ENCODE assay signal across 27 cellular contexts in genomic region chr14:99062216-99062615, GRCh38.
DNase-seq lines count a peak whose midpoint lies in the region; ATAC-seq, FAIRE-seq and TF ChIP-seq lines count a peak whose summit lies in the region.
"Had no signal": no experiment of that assay in that cellular context is flagged by ENCODE, and none has a peak within 500 bp of the region (broad histone marks: within the 10 kb centered on the region; RNA-seq: fewer than 3 reads in every experiment).

No MANE protein-coding gene starts in this region.

- no peak overlapping the region for H3K4me3 Mint-ChIP-seq in H9
- H3K4me3 Mint-ChIP-seq in activated T-helper 17 cell treated with anti-CD3 and anti-CD28 coated beads, Interleukin-2, amount 50 U/mL, for 72 hours: no peak overlapping the region
- H3K4me3 Mint-ChIP-seq: CD14-positive monocyte; CD4-positive, alpha-beta T cell; CD8-positive, alpha-beta memory T cell had no signal

- H4K20me1 ChIP-seq in H9 (ENCODE audit: control insufficient read depth, insufficient read depth, insufficient read length): no peaks in the 10 kb centered on the region
- H4K20me1 ChIP-seq: BLaER1 treated with 17β-estradiol and CSF1 and Interleukin-3, amounts not matched to agents 10 nM and 100 nM had no signal

- H3K4ac ChIP-seq in H9 (ENCODE audit: low read depth, low read length) (no peak overlapping the region), neuronal stem cell (ENCODE audit: low read length) (no peak overlapping the region)

- H3K79me2 ChIP-seq in H9 (ENCODE audit: insufficient read depth, low read length): no peaks in the 10 kb centered on the region

- H3K56ac ChIP-seq in H9 (ENCODE audit: insufficient read length, low read depth, low read length): no peak overlapping the region

- no peak overlapping the region for H2AK5ac ChIP-seq in H9 (ENCODE audit: insufficient read length, low read length)
- H2AK5ac ChIP-seq in neuronal stem cell (ENCODE audit: low read depth, low read length): peak overlapping the region; percentile 40

- no peak for ATAC-seq in activated T-helper 17 cell treated with anti-CD3 and anti-CD28 coated beads, Interleukin-2, amount 50 U/mL, for 72 hours (replicated peaks)
- ATAC-seq in GM19351 (IDR thresholded peaks at IDR 0.05; ENCODE audit: unreplicated experiment): no peak
- ATAC-seq: A549, GM12878 had no signal

- H2BK12ac ChIP-seq in H9 (ENCODE audit: insufficient read length, low read depth, low read length) (no peak overlapping the region), neuronal stem cell (ENCODE audit: low read length) (no peak overlapping the region)

- H3K27me3 Mint-ChIP-seq in H9 (ENCODE audit: low read depth): no peaks in the 10 kb centered on the region; the same call in 1 of the 2 replicates
- no peaks in the 10 kb centered on the region for H3K27me3 Mint-ChIP-seq in activated T-helper 17 cell treated with anti-CD3 and anti-CD28 coated beads, Interleukin-2, amount 50 U/mL, for 72 hours
- H3K27me3 Mint-ChIP-seq: CD4-positive, alpha-beta T cell; CD8-positive, alpha-beta memory T cell had no signal

- H3K4me1 ChIP-seq in H9 (ENCODE audit: insufficient read depth, low read length) (no peaks in the 10 kb centered on the region), neuronal stem cell (ENCODE audit: control insufficient read depth in 2 of 2, insufficient read depth in 1 of 2, low read depth in 1 of 2, low read length in 2 of 2) (peaks cover 0 to 2% of the 10 kb centered on the region in 2 donors)
- H3K4me1 ChIP-seq: BE2C; BLaER1 treated with 17β-estradiol and CSF1 and Interleukin-3, amounts not matched to agents 10 nM and 100 nM had no signal

- H3K9me3 ChIP-seq in H9 (ENCODE audit: control insufficient read depth, low read depth, low read length) (no peaks in the 10 kb centered on the region), neuronal stem cell (replicated peaks in 1 of 2; ENCODE audit: control insufficient read depth in 2 of 2, insufficient read depth in 1 of 2, low read depth in 1 of 2, low read length in 2 of 2) (no peaks in the 10 kb centered on the region)
- H3K9me3 ChIP-seq: BE2C had no signal

- no peak overlapping the region for H3T11ph ChIP-seq in H9 (ENCODE audit: low read length)

- peak; percentile 11 for DNase-seq in H9
- no peak for DNase-seq in bronchial epithelial cell (ENCODE audit: low read depth)
- DNase-seq in islet precursor cell: peak; percentile 46
- no peak for DNase-seq in neuronal stem cell (ENCODE audit: low spot score)
- no peak for DNase-seq in central memory CD4-positive, alpha-beta T cell
- DNase-seq in H54 (ENCODE audit: insufficient read length, low spot score): no peak
- DNase-seq: 8988T; ACHN; AML-193; BE2C; CD4-positive, alpha-beta T cell; CD8-positive, alpha-beta memory T cell; DMS 273 treated with DMSO at 0.1 percent for 48 hours; DMS79; EL; GDM1; GM23248; HCEC 1CT had no signal

- no peaks in the 10 kb centered on the region for H3K23me2 ChIP-seq in H9 (ENCODE audit: insufficient read length, low read depth, low read length, poor library complexity, severe bottlenecking)

- no peaks in the 10 kb centered on the region for H3K27me3 ChIP-seq in H9 (ENCODE audit: insufficient read depth, low read length)
- H3K27me3 ChIP-seq in bronchial epithelial cell (ENCODE audit: control insufficient read depth, insufficient read depth, low read length): no peaks in the 10 kb centered on the region
- no peaks in the 10 kb centered on the region for H3K27me3 ChIP-seq in neuronal stem cell (ENCODE audit: control insufficient read depth in 3 of 3, insufficient read depth in 3 of 3, low read depth in 1 of 3, low read length in 3 of 3)
- H3K27me3 ChIP-seq: BE2C; BLaER1 treated with 17β-estradiol and CSF1 and Interleukin-3, amounts not matched to agents 10 nM and 100 nM had no signal

- H2AFZ ChIP-seq in H9 (ENCODE audit: low read length) (no peak overlapping the region), neuronal stem cell (ENCODE audit: low read length) (no peak overlapping the region)
- H2AFZ ChIP-seq: GM23248 had no signal

- no peak overlapping the region for H3K9ac ChIP-seq in H9 (ENCODE audit: extremely low read depth, insufficient read length, low read length)
- H3K9ac ChIP-seq in neuronal stem cell (ENCODE audit: low read depth, low read length, poor library complexity): no peak overlapping the region
- H3K9ac ChIP-seq: BLaER1 treated with 17β-estradiol and CSF1 and Interleukin-3, amounts not matched to agents 10 nM and 100 nM; GM23248 had no signal

- no peak overlapping the region for H3K4me3 ChIP-seq in bronchial epithelial cell (ENCODE audit: low read depth, low read length)
- H3K4me3 ChIP-seq in neuronal stem cell (ENCODE audit: low read length in 2 of 2): no peak overlapping the region
- H3K4me3 ChIP-seq: A549; BLaER1 treated with 17β-estradiol and CSF1 and Interleukin-3, amounts not matched to agents 10 nM and 100 nM; GM12878; GM23248 had no signal

- H3K23ac ChIP-seq in H9 (ENCODE audit: insufficient read length, low read depth, low read length): no peak overlapping the region
- H3K23ac ChIP-seq in neuronal stem cell (ENCODE audit: low read depth, low read length, poor library complexity): no peak overlapping the region

- no peaks in the 10 kb centered on the region for H3K9me3 Mint-ChIP-seq in H9
- no peaks in the 10 kb centered on the region for H3K9me3 Mint-ChIP-seq in activated T-helper 17 cell treated with anti-CD3 and anti-CD28 coated beads, Interleukin-2, amount 50 U/mL, for 72 hours
- H3K9me3 Mint-ChIP-seq: CD4-positive, alpha-beta T cell; CD8-positive, alpha-beta memory T cell had no signal

- no peak overlapping the region for H3K27ac ChIP-seq in H9 (ENCODE audit: insufficient read length, low read depth, low read length)
- no peak overlapping the region for H3K27ac ChIP-seq in neuronal stem cell (replicated peaks; ENCODE audit: low read length)
- H3K27ac ChIP-seq: A549; BLaER1 treated with 17β-estradiol and CSF1 and Interleukin-3, amounts not matched to agents 10 nM and 100 nM; GM23248 had no signal

- H2BK15ac ChIP-seq in H9 (ENCODE audit: low read depth, low read length): no peak overlapping the region
- H2BK15ac ChIP-seq in neuronal stem cell (ENCODE audit: low read length): no peak overlapping the region

- no CpG with 5 or more reads among the region's 10 CpGs for WGBS in H9 (ENCODE audit: extremely low coverage, insufficient read length, low lambda C conversion rate)
- WGBS in neuronal stem cell (ENCODE audit: extremely low coverage in 2 of 2, insufficient read length in 2 of 2, insufficient replicate concordance in 1 of 2), 2 donors: no CpG with 5 or more reads among the region's 10 CpGs

- no peaks in the 10 kb centered on the region; a peak in 1 of 7 replicates for H3K36me3 Mint-ChIP-seq in H9 (ENCODE audit: insufficient read depth in 1 of 3, low read depth in 3 of 3)
- no peaks in the 10 kb centered on the region for H3K36me3 Mint-ChIP-seq in activated T-helper 17 cell treated with anti-CD3 and anti-CD28 coated beads, Interleukin-2, amount 50 U/mL, for 72 hours (ENCODE audit: low read depth)
- H3K36me3 Mint-ChIP-seq: CD8-positive, alpha-beta memory T cell had no signal

- H2BK5ac ChIP-seq in H9 (ENCODE audit: insufficient read length, low read length) (no peak overlapping the region), neuronal stem cell (ENCODE audit: low read length) (no peak overlapping the region)

- no peak for TF ChIP-seq CTCF in H9 (conservative IDR thresholded peaks at IDR 0.05)
- TF ChIP-seq CTCF in bronchial epithelial cell (IDR thresholded peaks at IDR 0.05; ENCODE audit: insufficient read depth, low read length, severe bottlenecking): no peak

- H3K36me3 ChIP-seq in bronchial epithelial cell (ENCODE audit: control insufficient read depth, insufficient read depth, low read length) (no peaks in the 10 kb centered on the region), neuronal stem cell (replicated peaks in 1 of 2; ENCODE audit: control insufficient read depth in 2 of 2, insufficient read depth in 2 of 2, low read length in 2 of 2) (no peaks in the 10 kb centered on the region)
- H3K36me3 ChIP-seq: BE2C; BLaER1 treated with 17β-estradiol and CSF1 and Interleukin-3, amounts not matched to agents 10 nM and 100 nM had no signal

- no peak for TF ChIP-seq POLR2A in H54 (IDR thresholded peaks at IDR 0.05; ENCODE audit: low read depth, low read length)

- H3K4me2 ChIP-seq in H9 (ENCODE audit: insufficient read depth, insufficient read length, low read length): no peak overlapping the region
- no peak overlapping the region for H3K4me2 ChIP-seq in neuronal stem cell (ENCODE audit: insufficient read depth, low read length, poor library complexity, severe bottlenecking)
- H3K4me2 ChIP-seq: A549; BLaER1 treated with 17β-estradiol and CSF1 and Interleukin-3, amounts not matched to agents 10 nM and 100 nM had no signal

- FAIRE-seq in bronchial epithelial cell (lab: Jason Lieb, UNC): peak; percentile 73
- FAIRE-seq in H54 (lab: Jason Lieb, UNC): no peak
- FAIRE-seq: A549, D721Med, GM12878, GM18507, H1 had no signal

- no peak overlapping the region for H4K5ac ChIP-seq in H9 (ENCODE audit: insufficient read length, low read depth, low read length)

- H4K8ac ChIP-seq in H9 (replicated peaks; ENCODE audit: insufficient read length, low read depth, low read length) (no peak overlapping the region), neuronal stem cell (ENCODE audit: low read depth, low read length) (no peak overlapping the region)

- H3K18ac ChIP-seq in H9 (ENCODE audit: insufficient read length, low read depth, low read length) (no peak overlapping the region), neuronal stem cell (ENCODE audit: low read length) (no peak overlapping the region)

- H3K4me1 Mint-ChIP-seq in H9: no peaks in the 10 kb centered on the region; a peak in 1 of 4 replicates
- no peaks in the 10 kb centered on the region for H3K4me1 Mint-ChIP-seq in activated T-helper 17 cell treated with anti-CD3 and anti-CD28 coated beads, Interleukin-2, amount 50 U/mL, for 72 hours

- H3K79me1 ChIP-seq in H9 (ENCODE audit: insufficient read depth, low read depth, low read length, poor library complexity, severe bottlenecking) (no peaks in the 10 kb centered on the region), neuronal stem cell (ENCODE audit: low read depth, low read length) (no peaks in the 10 kb centered on the region)

- H3K27ac Mint-ChIP-seq in H9: no peak overlapping the region
- H3K27ac Mint-ChIP-seq in activated T-helper 17 cell treated with anti-CD3 and anti-CD28 coated beads, Interleukin-2, amount 50 U/mL, for 72 hours: no peak overlapping the region
- H3K27ac Mint-ChIP-seq: CD4-positive, alpha-beta T cell had no signal

- H3K14ac ChIP-seq in H9 (ENCODE audit: insufficient read depth, low read length) (peak overlapping the region; percentile 14; the same call in 1 of the 2 replicates), neuronal stem cell (ENCODE audit: low read length) (no peak overlapping the region)

- no peak overlapping the region for H2BK20ac ChIP-seq in H9 (ENCODE audit: low read depth, low read length, poor library complexity, severe bottlenecking)

- H4K91ac ChIP-seq in H9 (ENCODE audit: insufficient read length, low read depth, low read length) (no peak overlapping the region), neuronal stem cell (ENCODE audit: low read depth, low read length, poor library complexity) (no peak overlapping the region)

- H2BK120ac ChIP-seq in H9 (ENCODE audit: low read depth, low read length, poor library complexity, severe bottlenecking): no peak overlapping the region
- H2BK120ac ChIP-seq in neuronal stem cell (ENCODE audit: low read depth, low read length): no peak overlapping the region

Comparison
In these comparisons a context has a peak if more than half of its experiments do, and no peak if none do; other contexts are left out.
1. DNase-seq: peak in H9 (single experiment) and islet precursor cell (single experiment); none in bronchial epithelial cell (single experiment), neuronal stem cell (single experiment), central memory CD4-positive, alpha-beta T cell (single experiment) and H54 (single experiment).